Comparison of ENCODE assay signal across 22 cellular contexts in genomic region chr6:388202-388903, GRCh38. TPM values are rescaled to one million over a fixed set of nuclear protein-coding genes. Genes with fewer than 3 reads are reported as not detected.
DNase-seq lines count a peak whose midpoint lies in the region; ATAC-seq and TF ChIP-seq lines count a peak whose summit lies in the region.
"Had no signal": no experiment of that assay in that cellular context is flagged by ENCODE, and none has a peak within 500 bp of the region (broad histone marks: within the 10 kb centered on the region; RNA-seq: fewer than 3 reads in every experiment).

No MANE protein-coding gene starts in this region.

- CTCF ChIA-PET in WTC11 (lab: Charles Lee) = interaction anchor here (1.0 kb wide), 1 partner anchor 172 kb away, joined by 3 read pairs; no protein-coding TSS in a partner anchor

- intact Hi-C loops in CD14-positive monocyte (cut with micrococcal nuclease) = no loop called here

- no peaks in the 10 kb centered on the region for H3K27me3 Mint-ChIP-seq in T-helper 2 cell treated with Interferon-gamma antibody and Interleukin-4, amounts not matched to agents 5 μg/mL and 100 μg/mL, for 36 hours (ENCODE audit: low read depth)
- H3K27me3 Mint-ChIP-seq in CD14-positive monocyte (ENCODE audit: low read depth in 3 of 3) (peaks cover 52 to 72% (median 53%) of the 10 kb centered on the region in 3 donors), WTC11 (ENCODE audit: low read depth) (peaks cover 60% of the 10 kb centered on the region)

- H3K4me3 Mint-ChIP-seq in T-helper 2 cell treated with Interferon-gamma antibody and Interleukin-4, amounts not matched to agents 5 μg/mL and 100 μg/mL, for 36 hours = no peak overlapping the region
- H3K4me3 Mint-ChIP-seq in CD14-positive monocyte (peak overlapping the region; percentile 1 to 36), WTC11 (no peak overlapping the region)
- H3K4me3 Mint-ChIP-seq: central memory CD8-positive, alpha-beta T cell; HFFc6; naive thymus-derived CD8-positive, alpha-beta T cell had no signal

- DNase-seq in T-helper 2 cell treated with Interferon-gamma antibody and Interleukin-4, amounts not matched to agents 5 μg/mL and 100 μg/mL, for 36 hours (ENCODE audit: low spot score) = no peak
- DNase-seq in T-helper 2 cell = no peak
- DNase-seq in CD14-positive monocyte (ENCODE audit: low spot score) = no peak
- no peak for DNase-seq in WTC11 (ENCODE audit: low spot score)
- DNase-seq in iris pigment epithelial cell (ENCODE audit: low read depth) = peak; percentile 26
- DNase-seq in NCI-H1048 (lab: John Stamatoyannopoulos, UW) = no peak
- DNase-seq in AG08395 (ENCODE audit: low spot score) = no peak
- DNase-seq: activated T-cell treated with anti-CD3 and anti-CD28 coated beads, Interleukin-2, amount 50 U/mL, for 1 hour; C1 segment of cervical spinal cord; DMS153; effector CD8-positive, alpha-beta T cell; HFFc6; hypothalamus; mesendoderm; naive thymus-derived CD8-positive, alpha-beta T cell; NCI-H1694; stimulated activated CD4-positive, alpha-beta T cell treated with anti-CD3 and anti-CD28 coated beads, Interleukin-4, amount 100 ng/mL, for 4 hours; T1000 had no signal

- peaks cover 11% of the 10 kb centered on the region for H3K36me3 Mint-ChIP-seq in T-helper 2 cell treated with Interferon-gamma antibody and Interleukin-4, amounts not matched to agents 5 μg/mL and 100 μg/mL, for 36 hours (ENCODE audit: low read depth)
- H3K36me3 Mint-ChIP-seq in CD14-positive monocyte (peaks cover 1 to 4% of the 10 kb centered on the region in 2 donors), WTC11 (no peaks in the 10 kb centered on the region)
- H3K36me3 Mint-ChIP-seq: naive thymus-derived CD8-positive, alpha-beta T cell had no signal

- H3K9me3 Mint-ChIP-seq in T-helper 2 cell treated with Interferon-gamma antibody and Interleukin-4, amounts not matched to agents 5 μg/mL and 100 μg/mL, for 36 hours = no peaks in the 10 kb centered on the region
- H3K9me3 Mint-ChIP-seq in CD14-positive monocyte (peaks cover 0 to 12% (median 6%) of the 10 kb centered on the region in 7 donors), WTC11 (no peaks in the 10 kb centered on the region)
- H3K9me3 Mint-ChIP-seq: central memory CD8-positive, alpha-beta T cell; HFFc6; naive thymus-derived CD8-positive, alpha-beta T cell had no signal

- H3K27ac Mint-ChIP-seq in T-helper 2 cell treated with Interferon-gamma antibody and Interleukin-4, amounts not matched to agents 5 μg/mL and 100 μg/mL, for 36 hours = peak overlapping the region; percentile 6
- peak overlapping the region in 5 of 7 donors; percentile 17 to 79 (median 53) for H3K27ac Mint-ChIP-seq in CD14-positive monocyte
- H3K27ac Mint-ChIP-seq in WTC11 = no peak overlapping the region
- H3K27ac Mint-ChIP-seq: HFFc6; naive thymus-derived CD8-positive, alpha-beta T cell had no signal

- no peak for TF ChIP-seq CTCF in CD14-positive monocyte (IDR thresholded peaks at IDR 0.05)
- TF ChIP-seq CTCF in WTC11 (IDR thresholded peaks at IDR 0.05) = no peak

- no peak for ATAC-seq in WTC11
- ATAC-seq in GM19467 (IDR thresholded peaks at IDR 0.05; ENCODE audit: unreplicated experiment) = no peak
- ATAC-seq: naive thymus-derived CD8-positive, alpha-beta T cell; Panc1 had no signal

- peaks cover 29% of the 10 kb centered on the region for H3K4me1 Mint-ChIP-seq in T-helper 2 cell treated with Interferon-gamma antibody and Interleukin-4, amounts not matched to agents 5 μg/mL and 100 μg/mL, for 36 hours (ENCODE audit: low read depth)
- H3K4me1 Mint-ChIP-seq in CD14-positive monocyte = peaks cover 54% of the 10 kb centered on the region
- 0 out of 2 replicates have a peak, but pooled peaks cover 2% of the 10 kb centered on the region for H3K4me1 Mint-ChIP-seq in WTC11

- POLR2A ChIA-PET in WTC11 (lab: Charles Lee) = no interaction called here

TF ChIP-seq in WTC11, 78 proteins besides CTCF, POLR2A, EP300 and RAD21:
- TF ChIP-seq GRHL2 (CRISPR knock-in tag; IDR thresholded peaks at IDR 0.05; ENCODE audit: insufficient replicate concordance, severe bottlenecking) (no peak), CBFB (CRISPR knock-in tag; IDR thresholded peaks at IDR 0.05; ENCODE audit: low read depth) (no peak), TCF7 (CRISPR knock-in tag; IDR thresholded peaks at IDR 0.05; ENCODE audit: low read depth) (no peak), PREB (CRISPR knock-in tag; IDR thresholded peaks at IDR 0.05; ENCODE audit: borderline replicate concordance) (no peak), GABPB1 (CRISPR knock-in tag; IDR thresholded peaks at IDR 0.05) (peak; percentile 36; the same call in 1 of the 2 replicates), NR1H2 (CRISPR knock-in tag; IDR thresholded peaks at IDR 0.05) (no peak)

RNA-seq across cellular contexts. Expression of gene IRF4, which starts 3.2 kb away (rescaled TPM):
- polyA plus RNA-seq in CD14-positive monocyte = 1 to 10 TPM; 3.0 to 6.4 TPM
- 1.6 to 2.2 TPM (median 2.2 TPM) in 3 replicates for total RNA-seq in WTC11 (2021)
- total RNA-seq: HFFc6 had no signal
- polyA plus RNA-seq: smooth muscle cell had no signal

Comparison
In these comparisons a context has a peak if more than half of its experiments do, and no peak if none do; other contexts are left out.
1. H3K4me3 Mint-ChIP-seq: peak in CD14-positive monocyte (2 of 2); none in T-helper 2 cell treated with Interferon-gamma antibody and Interleukin-4, amounts not matched to agents 5 μg/mL and 100 μg/mL, for 36 hours (single experiment) and WTC11 (single experiment).